9 cellular contexts compared by ENCODE assay signal in genomic region chr20:45355209-45355608, GRCh38. TPM values are rescaled to one million over a fixed set of nuclear protein-coding genes. Genes with fewer than 3 reads are reported as not detected.
DNase-seq lines count a peak whose midpoint lies in the region; ATAC-seq and TF ChIP-seq lines count a peak whose summit lies in the region.
"Had no signal": no experiment of that assay in that cellular context is flagged by ENCODE, and none has a peak within 500 bp of the region (broad histone marks: within the 10 kb centered on the region; RNA-seq: fewer than 3 reads in every experiment).

No MANE protein-coding gene starts in this region.

- H3K27ac Mint-ChIP-seq in activated CD4-positive, alpha-beta memory T cell treated with anti-CD3 and anti-CD28 coated beads for 36 hours = peak overlapping the region; percentile 88

- no peaks in the 10 kb centered on the region for H3K27me3 ChIP-seq in right cardiac atrium (ENCODE audit: control insufficient read depth, insufficient read depth)
- no peaks in the 10 kb centered on the region for H3K27me3 ChIP-seq in transverse colon

- no peak for DNase-seq in right cardiac atrium
- no peak for DNase-seq in cardiac septum (ENCODE audit: low spot score)
- peak; percentile 39 for DNase-seq in activated CD4-positive, alpha-beta memory T cell treated with anti-CD3 and anti-CD28 coated beads for 36 hours
- DNase-seq in fibroblast of the conjunctiva (ENCODE audit: low read depth) = peak; percentile 49
- DNase-seq in transverse colon = no peak
- no peak for DNase-seq in effector CD4-positive, alpha-beta T cell
- DNase-seq in head of caudate nucleus = no peak
- DNase-seq: NCI-H510A had no signal

- no peaks in the 10 kb centered on the region for H3K27me3 Mint-ChIP-seq in activated CD4-positive, alpha-beta memory T cell treated with anti-CD3 and anti-CD28 coated beads for 36 hours

- peaks cover 50% of the 10 kb centered on the region for H3K4me1 Mint-ChIP-seq in activated CD4-positive, alpha-beta memory T cell treated with anti-CD3 and anti-CD28 coated beads for 36 hours (ENCODE audit: low read depth)

- ATAC-seq in right cardiac atrium = no peak
- ATAC-seq in HG03045 (IDR thresholded peaks at IDR 0.05; ENCODE audit: unreplicated experiment) = no peak

- H3K4me3 Mint-ChIP-seq in activated CD4-positive, alpha-beta memory T cell treated with anti-CD3 and anti-CD28 coated beads for 36 hours = peak overlapping the region; percentile 54

- CTCF ChIA-PET in activated CD4-positive, alpha-beta memory T cell treated with anti-CD3 and anti-CD28 coated beads for 36 hours (lab: Charles Lee) = interaction anchor here (1.1 to 4.0 kb wide), 7 partner anchors 8 to 95 kb away, joined by 3 to 29 read pairs (median 6); partner anchors contain the start of genes PIGT and SYS1

- H3K36me3 Mint-ChIP-seq in activated CD4-positive, alpha-beta memory T cell treated with anti-CD3 and anti-CD28 coated beads for 36 hours = no peaks in the 10 kb centered on the region

- POLR2A ChIA-PET in activated CD4-positive, alpha-beta memory T cell treated with anti-CD3 and anti-CD28 coated beads for 36 hours (lab: Charles Lee) = interaction anchor here (0.9 to 2.1 kb wide), 2 partner anchors 8 to 19 kb away, joined by 4 to 8 read pairs; no protein-coding TSS in a partner anchor

- in situ Hi-C loops in transverse colon (cut with MboI; ENCODE audit: low pct_ligation_motif_present in 1 of 4, low pct_unique_long_range_greater_than_20kb in 1 of 4, low sequenced_read_pairs in 3 of 4) = no loop called here

- WGBS in right cardiac atrium = 80% methylated on average over 3 of the region's 3 CpGs
- 54 to 61% methylated on average over 2 to 3 of the region's 3 CpGs for WGBS in transverse colon (ENCODE audit: low coverage in 1 of 2), 2 donors

- H3K4me1 ChIP-seq in right cardiac atrium (ENCODE audit: control insufficient read depth, insufficient read depth, low read length) = peaks cover 13% of the 10 kb centered on the region
- peaks cover 26 to 51% (median 31%) of the 10 kb centered on the region in 4 donors for H3K4me1 ChIP-seq in transverse colon

- TF ChIP-seq POLR2A in transverse colon (IDR thresholded peaks at IDR 0.05) = no peak

- no peaks in the 10 kb centered on the region for H3K9me3 ChIP-seq in right cardiac atrium (ENCODE audit: control insufficient read depth, low read length)
- no peaks in the 10 kb centered on the region for H3K9me3 ChIP-seq in transverse colon

- H3K4me3 ChIP-seq in right cardiac atrium (ENCODE audit: low read length) (no peak overlapping the region), transverse colon (no peak overlapping the region)

- no peaks in the 10 kb centered on the region for H3K36me3 ChIP-seq in transverse colon

- intact Hi-C loops in right cardiac atrium (cut with DNase I) (no loop called here), cardiac septum (cut with DNase I) (loop anchor here (5.0 kb wide), 1 partner anchor 52 kb away; the partner anchor contains the start of gene DBNDD2), transverse colon (cut with DNase I; ENCODE audit: low total_unique reads) (no loop called here), head of caudate nucleus (cut with DNase I) (no loop called here)
- intact Hi-C loops in activated CD4-positive, alpha-beta memory T cell treated with anti-CD3 and anti-CD28 coated beads for 36 hours (cut with micrococcal nuclease) = loop anchor here (1.0 kb wide), 1 partner anchor 9 kb away; no protein-coding TSS in a partner anchor

- no peaks in the 10 kb centered on the region for H3K9me3 Mint-ChIP-seq in activated CD4-positive, alpha-beta memory T cell treated with anti-CD3 and anti-CD28 coated beads for 36 hours

- no peak for TF ChIP-seq EP300 in transverse colon (IDR thresholded peaks at IDR 0.05; ENCODE audit: low read depth)

- TF ChIP-seq CTCF in transverse colon (IDR thresholded peaks at IDR 0.05) = no peak

- peak overlapping the region; percentile 34 for H3K27ac ChIP-seq in right cardiac atrium (ENCODE audit: low read length)
- peak overlapping the region; percentile 68 to 94 (median 80) for H3K27ac ChIP-seq in transverse colon

RNA-seq across cellular contexts. Expression of gene SDC4, which starts 7.0 kb away (rescaled TPM):
- 100 to 1,000 TPM in 1 of 4 donors, 10 to 100 TPM in 3; 57.5 to 125 (median 61.2) TPM for total RNA-seq in right cardiac atrium
- 63.8 TPM for polyA plus RNA-seq in right cardiac atrium
- total RNA-seq in cardiac septum = 100 TPM
- 10 to 100 TPM; 67.8 to 69.8 TPM for total RNA-seq in activated CD4-positive, alpha-beta memory T cell treated with anti-CD3 and anti-CD28 coated beads for 36 hours
- 100 to 1,000 TPM in 2 of 4 donors, 10 to 100 TPM in 2; 60.7 to 140 (median 94.3) TPM for total RNA-seq in transverse colon

RNA-seq across cellular contexts. Expression of gene SYS1, which starts 7.7 kb away (rescaled TPM):
- total RNA-seq in right cardiac atrium = 10 to 100 TPM; 21.5 to 28.7 (median 25.8) TPM
- polyA plus RNA-seq in right cardiac atrium = 17.1 TPM
- 17.4 TPM for total RNA-seq in cardiac septum
- 10 to 100 TPM; 19.9 to 24.8 TPM for total RNA-seq in activated CD4-positive, alpha-beta memory T cell treated with anti-CD3 and anti-CD28 coated beads for 36 hours
- total RNA-seq in transverse colon = 10 to 100 TPM in 3 of 4 donors, 1 to 10 TPM in 1; 5.6 to 64.7 (median 38.4) TPM

RNA-seq across cellular contexts. Expression of gene TP53TG5, which starts 22.9 kb away (rescaled TPM):
- 1 to 10 TPM in 3 of 4 donors, under 1 TPM in 1; 0.82 to 1.5 (median 1.4) TPM for total RNA-seq in right cardiac atrium
- 0.95 TPM for polyA plus RNA-seq in right cardiac atrium
- total RNA-seq in cardiac septum = 2.2 TPM
- under 1 TPM; 0.24 to 0.55 TPM for total RNA-seq in activated CD4-positive, alpha-beta memory T cell treated with anti-CD3 and anti-CD28 coated beads for 36 hours
- total RNA-seq in transverse colon = under 1 TPM in 1 of 4 donors, not detected in 3; 0.14 TPM

RNA-seq across cellular contexts. Expression of gene MATN4, which starts 47.1 kb away (rescaled TPM):
- total RNA-seq in right cardiac atrium (under 1 TPM in 3 of 4 donors, not detected in 1; 0.15 to 0.20 (median 0.17) TPM), cardiac septum (not detected), transverse colon (not detected)
- 0.05 TPM for polyA plus RNA-seq in right cardiac atrium
- under 1 TPM; 0.70 to 0.95 TPM for total RNA-seq in activated CD4-positive, alpha-beta memory T cell treated with anti-CD3 and anti-CD28 coated beads for 36 hours

RNA-seq across cellular contexts. Expression of gene RBPJL, which starts 48.6 kb away (rescaled TPM):
- total RNA-seq in right cardiac atrium (not detected), cardiac septum (not detected), transverse colon (not detected)
- polyA plus RNA-seq in right cardiac atrium = not detected
- total RNA-seq in activated CD4-positive, alpha-beta memory T cell treated with anti-CD3 and anti-CD28 coated beads for 36 hours = not detected

Comparison
In these comparisons a context has a peak if more than half of its experiments do, and no peak if none do; other contexts are left out.
1. intact Hi-C loops: an anchor here in cardiac septum (5.0 kb wide) and activated CD4-positive, alpha-beta memory T cell treated with anti-CD3 and anti-CD28 coated beads for 36 hours (1.0 kb wide); none called in right cardiac atrium, transverse colon and head of caudate nucleus.
2. DNase-seq: peak in activated CD4-positive, alpha-beta memory T cell treated with anti-CD3 and anti-CD28 coated beads for 36 hours (single experiment) and fibroblast of the conjunctiva (single experiment); none in right cardiac atrium (0 of 3), cardiac septum (single experiment), transverse colon (single experiment), effector CD4-positive, alpha-beta T cell (single experiment) and head of caudate nucleus (0 of 42).